Comparison of ENCODE assay signal across 22 cellular contexts in the genomic region with DNA sequence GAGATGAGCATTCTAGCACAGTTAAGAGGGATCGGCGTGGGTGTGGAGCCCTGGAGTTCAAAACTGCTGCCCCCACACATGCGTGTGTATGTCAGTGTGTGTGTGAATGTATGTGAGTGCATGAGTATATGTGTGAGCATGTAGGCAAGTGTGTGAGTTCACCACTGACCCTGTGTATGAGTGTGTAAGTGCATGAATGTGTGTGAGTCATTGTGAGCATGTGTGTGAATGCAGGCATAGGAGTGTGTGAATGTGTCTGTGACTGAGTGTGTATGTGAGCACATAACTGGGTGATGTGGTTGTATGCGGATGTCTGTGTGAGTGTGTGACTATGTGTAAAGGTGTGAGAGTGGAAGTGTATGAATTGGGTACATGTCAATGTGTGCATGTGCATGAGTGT.
"Had no signal": no experiment of that assay in that cellular context is flagged by ENCODE, and none has a peak within 500 bp of the region (broad histone marks: within the 10 kb centered on the region; RNA-seq: fewer than 3 reads in every experiment).

No MANE protein-coding gene starts in this region.

- H3K9me3 ChIP-seq: esophagus muscularis mucosa, upper lobe of left lung had no signal

- H3K27ac ChIP-seq: brain microvascular endothelial cell, esophagus muscularis mucosa, upper lobe of left lung had no signal

- H3K4me1 Mint-ChIP-seq: central memory CD8-positive, alpha-beta T cell had no signal

- H3K9me3 Mint-ChIP-seq: activated T-cell treated with anti-CD3 and anti-CD28 coated beads, Interleukin-2, amount 50 U/mL, for 4 hours; central memory CD8-positive, alpha-beta T cell; effector memory CD8-positive, alpha-beta T cell; nephron; WTC11 had no signal

- H3K4me3 ChIP-seq: esophagus muscularis mucosa, upper lobe of left lung had no signal

- ATAC-seq: activated T-cell treated with anti-CD3 and anti-CD28 coated beads, Interleukin-2, amount 50 U/mL, for 4 hours; effector memory CD8-positive, alpha-beta T cell; left ventricle myocardium superior; stimulated activated naive CD8-positive, alpha-beta T cell treated with anti-CD3 and anti-CD28 coated beads, Interleukin-15, Interleukin-2, amounts not matched to agents 100 U/mL and 50 U/mL, for 24 hours; WTC11 had no signal

- DNase-seq: activated CD4-positive, alpha-beta T cell treated with anti-CD3 and anti-CD28 coated beads, Interleukin-2, amount 50 U/mL, for 48 hours; activated CD8-positive, alpha-beta memory T cell treated with anti-CD3 and anti-CD28 coated beads, Interleukin-2, amount 50 U/mL, for 48 hours; activated naive CD4-positive, alpha-beta T cell treated with Interleukin-2 at 50 U/mL for 16 hours; activated T-cell treated with anti-CD3 and anti-CD28 coated beads, Interleukin-2, amount 50 U/mL, for 4 hours; anterior cingulate cortex; brain microvascular endothelial cell; effector memory CD8-positive, alpha-beta T cell; head of caudate nucleus; hypothalamus; left ventricle myocardium superior; mammary epithelial cell; occipital lobe; retina; stimulated activated CD4-positive, alpha-beta T cell treated with anti-CD3 and anti-CD28 coated beads, Interleukin-4, amount 100 ng/mL, for 1 hour; stimulated activated naive CD8-positive, alpha-beta T cell treated with anti-CD3 and anti-CD28 coated beads, Interleukin-15, Interleukin-2, amounts not matched to agents 100 U/mL and 50 U/mL, for 24 hours; T-helper 9 cell; upper lobe of left lung had no signal

- H3K4me3 Mint-ChIP-seq: activated T-cell treated with anti-CD3 and anti-CD28 coated beads, Interleukin-2, amount 50 U/mL, for 4 hours; central memory CD8-positive, alpha-beta T cell; effector memory CD8-positive, alpha-beta T cell; nephron; WTC11 had no signal

- H3K36me3 Mint-ChIP-seq: WTC11 had no signal

- H3K36me3 ChIP-seq: brain microvascular endothelial cell, esophagus muscularis mucosa, upper lobe of left lung had no signal

- H3K27ac Mint-ChIP-seq: effector memory CD8-positive, alpha-beta T cell; nephron; progenitor cell of endocrine pancreas; WTC11 had no signal
